In the genomic region with DNA sequence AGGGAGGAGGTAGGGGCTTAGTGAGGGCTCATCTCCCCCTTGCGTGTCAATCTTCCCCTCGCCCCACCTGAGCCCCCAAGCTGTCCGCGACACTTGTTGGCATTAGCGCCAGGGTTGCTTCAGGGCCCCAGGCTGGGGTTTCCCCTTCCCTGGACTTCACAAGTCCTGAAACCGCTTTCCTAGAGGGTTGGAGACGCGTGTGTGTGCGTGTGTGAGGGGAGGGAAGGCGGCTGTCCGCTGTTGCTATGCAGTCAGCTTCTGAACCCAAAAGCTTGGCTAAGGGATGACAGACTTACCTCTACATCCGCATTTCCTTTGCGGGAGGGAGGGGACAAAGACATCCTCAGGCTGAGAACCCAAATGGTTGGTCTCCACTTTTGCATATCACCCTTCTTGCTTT, we compare ENCODE assay signal across 9 cellular contexts. TPM values are rescaled to one million over a fixed set of nuclear protein-coding genes. Genes with fewer than 3 reads are reported as not detected.
DNase-seq lines count a peak whose midpoint lies in the region; ATAC-seq and TF ChIP-seq lines count a peak whose summit lies in the region.
"Had no signal": no experiment of that assay in that cellular context is flagged by ENCODE, and none has a peak within 500 bp of the region (broad histone marks: within the 10 kb centered on the region; RNA-seq: fewer than 3 reads in every experiment).

No MANE protein-coding gene starts in this region.

- ATAC-seq in HG03469 (IDR thresholded peaks at IDR 0.05; ENCODE audit: unreplicated experiment): no peak
- ATAC-seq in HG02678 (IDR thresholded peaks at IDR 0.05; ENCODE audit: unreplicated experiment): no peak

- DNase-seq in DMS 273 (lab: John Stamatoyannopoulos, UW; ENCODE audit: unreplicated experiment) (peak; percentile 52), DMS 273 treated with DMSO at 0.1 percent for 48 hours (lab: John Stamatoyannopoulos, UW) (no peak), breast epithelium (ENCODE audit: low spot score in 2 of 2) (no peak), osteoblast (ENCODE audit: insufficient read length, low spot score, missing footprints) (peak; percentile 81), EL (no peak)

- H3K79me2 ChIP-seq in osteoblast (ENCODE audit: insufficient read depth, low read length): no peaks in the 10 kb centered on the region

- H3K4me2 ChIP-seq in osteoblast (ENCODE audit: insufficient read depth, low read length): no peak overlapping the region

- no peak for TF ChIP-seq POLR2A in breast epithelium (IDR thresholded peaks at IDR 0.05)

- H2AFZ ChIP-seq in osteoblast (ENCODE audit: low read length): no peak overlapping the region

- H3K27me3 Mint-ChIP-seq in IgD-negative memory B cell: peaks cover 27% of the 10 kb centered on the region

- peak overlapping the region; percentile 55 to 89 (median 80) for H3K4me3 Mint-ChIP-seq in IgD-negative memory B cell

- no peaks in the 10 kb centered on the region for H3K9me3 ChIP-seq in breast epithelium
- H3K9me3 ChIP-seq in osteoblast (ENCODE audit: low read depth, low read length): no peaks in the 10 kb centered on the region

- H3K4me1 ChIP-seq in breast epithelium: peaks cover 0 to 5% of the 10 kb centered on the region in 2 donors
- H3K4me1 ChIP-seq in osteoblast (ENCODE audit: insufficient read depth, low read length): no peaks in the 10 kb centered on the region

- peak overlapping the region in 2 of 3 donors; percentile 62 to 67 for H3K4me3 ChIP-seq in breast epithelium
- no peak overlapping the region for H3K4me3 ChIP-seq in osteoblast (ENCODE audit: insufficient read depth, low read length)

- H3K36me3 Mint-ChIP-seq in IgD-negative memory B cell: no peaks in the 10 kb centered on the region

- intact Hi-C loops in breast epithelium (cut with DNase I; ENCODE audit: low total_unique reads): no loop called here

- H3K36me3 ChIP-seq in breast epithelium (no peaks in the 10 kb centered on the region), osteoblast (ENCODE audit: insufficient read depth, low read length) (no peaks in the 10 kb centered on the region)

- H3K27me3 ChIP-seq in breast epithelium (peaks cover 0 to 14% of the 10 kb centered on the region in 2 donors), osteoblast (ENCODE audit: insufficient read depth, low read length) (peaks cover 46% of the 10 kb centered on the region)

- H3K4me1 Mint-ChIP-seq in IgD-negative memory B cell: peaks cover 0 to 15% (median 6%) of the 10 kb centered on the region in 3 donors

- H3K9me3 Mint-ChIP-seq in IgD-negative memory B cell: no peaks in the 10 kb centered on the region

- H3K27ac Mint-ChIP-seq in IgD-negative memory B cell: peak overlapping the region in 2 of 3 donors; percentile 46 to 57

- H4K20me1 ChIP-seq in osteoblast (ENCODE audit: insufficient read depth, low read length): peaks cover 3% of the 10 kb centered on the region

- H3K27ac ChIP-seq in breast epithelium (no peak overlapping the region), osteoblast (ENCODE audit: low read depth, low read length) (no peak overlapping the region)
- H3K27ac ChIP-seq: 22Rv1 had no signal

- TF ChIP-seq CTCF in breast epithelium (IDR thresholded peaks at IDR 0.05): no peak
- TF ChIP-seq CTCF in osteoblast (IDR thresholded peaks at IDR 0.05; ENCODE audit: extremely low read depth, low read depth, low read length): no peak

RNA-seq across cellular contexts. Expression of gene GOLGA7B, which starts 0.8 kb away (rescaled TPM):
- not detected for polyA plus RNA-seq in IgD-negative memory B cell
- total RNA-seq in breast epithelium (1 to 10 TPM in 1 of 3 donors, under 1 TPM in 2; 0.33 to 3.2 (median 0.59) TPM), osteoblast (under 0.01 TPM in 1 of 2 replicates, not detected in the other)

Comparison
In these comparisons a context has a peak if more than half of its experiments do, and no peak if none do; other contexts are left out.
1. DNase-seq: peak in DMS 273 (single experiment) and osteoblast (single experiment); none in DMS 273 treated with DMSO at 0.1 percent for 48 hours (single experiment), breast epithelium (0 of 2) and EL (single experiment).